25 cellular contexts compared by ENCODE assay signal in the genomic region with DNA sequence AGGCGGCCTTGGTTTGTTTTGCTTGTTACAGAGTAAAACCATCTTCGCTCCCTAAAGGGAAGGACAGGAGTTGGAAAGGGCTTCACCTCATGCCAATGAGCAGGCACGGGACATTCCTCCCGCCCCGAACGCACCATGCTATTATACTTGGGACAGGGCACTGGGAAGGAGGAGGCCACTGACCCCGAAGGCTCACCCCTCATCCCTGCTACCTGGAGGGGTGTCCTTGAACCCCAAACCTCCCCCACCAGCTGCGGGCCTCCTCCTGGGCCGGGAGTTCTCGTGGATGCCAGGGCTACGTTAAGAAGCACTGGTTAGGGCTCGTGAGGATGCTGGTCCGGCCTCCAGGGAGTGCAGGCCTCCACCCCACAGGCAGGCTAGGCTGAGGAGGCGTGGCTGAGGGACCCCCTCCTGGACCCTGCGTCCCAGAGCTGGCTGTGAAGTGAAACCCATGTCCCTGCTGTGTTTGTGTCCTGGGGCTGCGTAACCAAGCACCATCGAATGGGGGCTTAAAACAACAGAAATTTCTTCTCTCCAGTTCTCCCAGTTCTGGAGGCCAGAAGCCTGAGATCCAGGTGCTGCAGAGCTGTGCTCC.
DNase-seq lines count a peak whose midpoint lies in the region; ATAC-seq and TF ChIP-seq lines count a peak whose summit lies in the region.
"Had no signal": no experiment of that assay in that cellular context is flagged by ENCODE, and none has a peak within 500 bp of the region (broad histone marks: within the 10 kb centered on the region; RNA-seq: fewer than 3 reads in every experiment).

No MANE protein-coding gene starts in this region.

- peaks cover 0 to 2% (median 0%) of the 10 kb centered on the region in 5 experiments for H3K9me3 Mint-ChIP-seq in brain
- no peaks in the 10 kb centered on the region for H3K9me3 Mint-ChIP-seq in neural crest cell
- H3K9me3 Mint-ChIP-seq in type B pancreatic cell: no peaks in the 10 kb centered on the region
- H3K9me3 Mint-ChIP-seq: CD8-positive, alpha-beta memory T cell had no signal

- no peak for TF ChIP-seq CTCF in heart right ventricle (IDR thresholded peaks at IDR 0.05)
- TF ChIP-seq CTCF in brain (conservative IDR thresholded peaks at IDR 0.05): no peak
- no peak for TF ChIP-seq CTCF in neural crest cell (conservative IDR thresholded peaks at IDR 0.05)
- TF ChIP-seq CTCF in type B pancreatic cell (conservative IDR thresholded peaks at IDR 0.05): no peak

- H3K27me3 Mint-ChIP-seq in brain: peaks cover 4% of the 10 kb centered on the region
- no peaks in the 10 kb centered on the region for H3K27me3 Mint-ChIP-seq in neural crest cell (ENCODE audit: low read depth)
- no peaks in the 10 kb centered on the region for H3K27me3 Mint-ChIP-seq in type B pancreatic cell

- WGBS in heart right ventricle, 2 donors: 92 to 97% methylated on average over 17 of the region's 17 CpGs

- H3K27ac ChIP-seq in heart right ventricle: no peak overlapping the region
- H3K27ac ChIP-seq: 22Rv1, C4-2B, SJSA1 had no signal

- H3K36me3 Mint-ChIP-seq in brain (peaks cover 9% of the 10 kb centered on the region), neural crest cell (ENCODE audit: low read depth) (peaks cover 3% of the 10 kb centered on the region), type B pancreatic cell (peaks cover 9% of the 10 kb centered on the region)
- H3K36me3 Mint-ChIP-seq: CD8-positive, alpha-beta memory T cell had no signal

- H3K4me3 Mint-ChIP-seq in brain (no peak overlapping the region), neural crest cell (no peak overlapping the region), type B pancreatic cell (no peak overlapping the region)
- H3K4me3 Mint-ChIP-seq: CD8-positive, alpha-beta memory T cell had no signal

- no peaks in the 10 kb centered on the region for H3K36me3 ChIP-seq in heart right ventricle

- H3K27ac Mint-ChIP-seq in brain: peak overlapping the region; percentile 52 to 91 (median 86)
- H3K27ac Mint-ChIP-seq in neural crest cell (ENCODE audit: unreplicated experiment): peak overlapping the region; percentile 71
- peak overlapping the region; percentile 23 for H3K27ac Mint-ChIP-seq in type B pancreatic cell

- intact Hi-C loops in Right ventricle myocardium inferior (cut with DNase I) (no loop called here), heart right ventricle (cut with DNase I) (loop anchor here in 1 of 10 donors (10.0 kb wide), 1 partner anchor 66 kb away; no protein-coding TSS in a partner anchor)

- H3K4me1 Mint-ChIP-seq in brain (peaks cover 66% of the 10 kb centered on the region), neural crest cell (peaks cover 12% of the 10 kb centered on the region), type B pancreatic cell (ENCODE audit: unreplicated experiment) (peaks cover 26% of the 10 kb centered on the region)

- peaks cover 0 to 21% (median 14%) of the 10 kb centered on the region in 9 donors for H3K4me1 ChIP-seq in heart right ventricle

- no peak for ATAC-seq in Right ventricle myocardium inferior
- ATAC-seq in heart right ventricle: no peak
- ATAC-seq: HCT116, Panc1 had no signal

- H3K4me3 ChIP-seq in heart right ventricle: no peak overlapping the region
- H3K4me3 ChIP-seq: SJSA1 had no signal

- H3K9me3 ChIP-seq in heart right ventricle: no peaks in the 10 kb centered on the region
- H3K9me3 ChIP-seq: SJSA1 had no signal

- H3K27me3 ChIP-seq in heart right ventricle: no peaks in the 10 kb centered on the region
- H3K27me3 ChIP-seq: SJSA1 had no signal

- peak; percentile 59 for DNase-seq in Right ventricle myocardium inferior (ENCODE audit: missing footprints)
- no peak for DNase-seq in heart right ventricle
- DNase-seq in neural crest cell (ENCODE audit: low read depth, low spot score): no peak
- DNase-seq in type B pancreatic cell (ENCODE audit: extremely low spot score, unreplicated experiment): no peak
- no peak for DNase-seq in NCI-H1092 treated with DMSO at 0.1 percent for 48 hours (lab: John Stamatoyannopoulos, UW)
- DNase-seq in RKO (ENCODE audit: low spot score): no peak
- DNase-seq in NCI-H2227 (lab: John Stamatoyannopoulos, UW; ENCODE audit: unreplicated experiment): no peak
- DNase-seq: Calu3; CD8-positive, alpha-beta memory T cell; DMS153; GOT3; KBM-7; MM.1S; NCI-H1048; NCI-H1436; NCI-H187 treated with DMSO at 0.1 percent for 48 hours; NCI-H2107; NCI-H748 treated with DMSO at 0.1 percent for 48 hours; NK-92 treated with Interleukin-12 subunit alpha and Interleukin-12 subunit beta, amount 100 ng/mL, for 24 hours had no signal

Comparison
In these comparisons a context has a peak if more than half of its experiments do, and no peak if none do; other contexts are left out.
1. H3K27ac Mint-ChIP-seq: peak in every context shown above with its lines; median percentile 86 in brain; 71 in neural crest cell; 23 in type B pancreatic cell.